ENCODE assay signal across 19 cellular contexts in the genomic region with DNA sequence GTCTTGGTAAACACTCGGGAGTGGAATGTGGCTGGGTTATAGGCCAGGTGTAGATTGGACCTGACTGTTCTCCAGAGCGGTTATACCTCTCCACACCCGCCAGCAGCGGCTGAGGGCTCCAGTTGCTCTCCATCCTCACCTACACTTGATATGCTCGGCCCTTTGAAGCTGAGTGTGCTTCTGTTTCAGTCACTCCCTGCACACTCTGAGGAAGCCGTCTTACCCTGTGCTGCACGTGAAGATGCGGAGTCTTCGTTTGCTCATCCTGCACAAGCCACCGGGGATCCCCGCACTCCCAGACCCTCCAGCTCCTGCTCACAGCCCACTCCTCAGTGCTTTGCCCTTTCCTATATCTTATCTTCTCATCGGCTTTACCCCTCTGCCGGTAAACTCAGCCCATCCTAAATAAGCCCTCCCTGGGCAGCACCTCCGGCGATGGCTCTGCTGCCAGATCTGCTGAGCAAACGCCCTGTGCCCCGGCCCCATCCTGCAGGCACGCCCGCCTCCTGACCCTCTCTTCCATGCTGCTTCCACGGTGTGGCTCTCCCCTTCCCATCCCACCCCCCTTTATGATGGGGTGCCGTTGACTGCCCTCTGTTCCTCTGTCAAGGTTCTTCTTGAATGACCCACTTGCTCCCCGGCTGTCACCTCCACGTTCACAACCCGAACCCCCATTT. TPM values are rescaled to one million over a fixed set of nuclear protein-coding genes. Genes with fewer than 3 reads are reported as not detected.
DNase-seq lines count a peak whose midpoint lies in the region; ATAC-seq lines count a peak whose summit lies in the region.
"Had no signal": no experiment of that assay in that cellular context is flagged by ENCODE, and none has a peak within 500 bp of the region (broad histone marks: within the 10 kb centered on the region; RNA-seq: fewer than 3 reads in every experiment).

No MANE protein-coding gene starts in this region.

- H3K27ac Mint-ChIP-seq in T-helper 17 cell: peak overlapping the region; percentile 90
- H3K27ac Mint-ChIP-seq: natural killer cell; stimulated activated naive B cell treated with anti-CD40 and anti-IgM and Interleukin-4, amounts not matched to agents 10 μg/mL and 1 μg/mL and 100 μg/mL, for 72 hours had no signal

- H3K9me3 ChIP-seq in T-helper 17 cell (ENCODE audit: control insufficient read depth, low read length, poor library complexity, severe bottlenecking): no peaks in the 10 kb centered on the region

- peaks cover 17% of the 10 kb centered on the region for H3K27me3 Mint-ChIP-seq in T-helper 17 cell

- ATAC-seq in T-helper 17 cell (no peak), GM19324 (IDR thresholded peaks at IDR 0.05; ENCODE audit: low FRiP score, unreplicated experiment) (no peak), HG02884 (IDR thresholded peaks at IDR 0.05; ENCODE audit: unreplicated experiment) (no peak)
- ATAC-seq: activated CD4-positive, CD25-positive, alpha-beta regulatory T cell treated with anti-CD3 and anti-CD28 coated beads, Interleukin-2, amount 50 U/mL, for 24 hours; natural killer cell; stimulated activated naive B cell treated with anti-CD40 and anti-IgM and Interleukin-4, amounts not matched to agents 10 μg/mL and 1 μg/mL and 100 μg/mL, for 72 hours had no signal

- peaks cover 24% of the 10 kb centered on the region for H3K4me1 Mint-ChIP-seq in T-helper 17 cell
- H3K4me1 Mint-ChIP-seq: immature natural killer cell; natural killer cell; stimulated activated naive B cell treated with anti-CD40 and anti-IgM and Interleukin-4, amounts not matched to agents 10 μg/mL and 1 μg/mL and 100 μg/mL, for 72 hours had no signal

- H3K4me3 Mint-ChIP-seq in T-helper 17 cell: peak overlapping the region; percentile 36
- H3K4me3 Mint-ChIP-seq: immature natural killer cell; natural killer cell; stimulated activated naive B cell treated with anti-CD40 and anti-IgM and Interleukin-4, amounts not matched to agents 10 μg/mL and 1 μg/mL and 100 μg/mL, for 72 hours; T-helper 2 cell treated with Interferon-gamma antibody and Interleukin-4, amounts not matched to agents 5 μg/mL and 100 μg/mL, for 36 hours had no signal

- peaks cover 3% of the 10 kb centered on the region for H3K36me3 Mint-ChIP-seq in T-helper 17 cell (ENCODE audit: low read depth)
- H3K36me3 Mint-ChIP-seq: immature natural killer cell, natural killer cell had no signal

- DNase-seq in NCI-H2196 (lab: John Stamatoyannopoulos, UW; ENCODE audit: unreplicated experiment) (peak; percentile 7), NCI-H2196 treated with DMSO at 0.1 percent for 48 hours (lab: John Stamatoyannopoulos, UW; ENCODE audit: unreplicated experiment) (no peak), COLO668 (lab: John Stamatoyannopoulos, UW; ENCODE audit: unreplicated experiment) (peak; percentile 51), T-helper 17 cell (no peak), mesenteric fat pad (ENCODE audit: low spot score) (peak; percentile 78), GM19238 (ENCODE audit: insufficient read length, low spot score) (no peak)
- DNase-seq: activated T-cell treated with anti-CD3 and anti-CD28 coated beads, Interleukin-2, amount 50 U/mL, for 1 hour; DND-41; effector CD4-positive, alpha-beta T cell; immature natural killer cell; mammary epithelial cell; natural killer cell; NCI-H1436; NCI-H446 treated with DMSO at 0.1 percent for 48 hours; stimulated activated naive B cell treated with anti-CD40 and anti-IgM and Interleukin-4, amounts not matched to agents 10 μg/mL and 1 μg/mL and 100 μg/mL, for 72 hours had no signal

RNA-seq across cellular contexts. Expression of a gene that starts 47.3 kb away (rescaled TPM):
- total RNA-seq in T-helper 17 cell: 100 to 1,000 TPM; 118 to 149 TPM
- 32.8 TPM for total RNA-seq in mesenteric fat pad

Comparison
In these comparisons a context has a peak if more than half of its experiments do, and no peak if none do; other contexts are left out.
1. DNase-seq: peak in NCI-H2196 (single experiment), COLO668 (single experiment) and mesenteric fat pad (single experiment); none in NCI-H2196 treated with DMSO at 0.1 percent for 48 hours (single experiment), T-helper 17 cell (0 of 3) and GM19238 (single experiment).